In the genomic region with DNA sequence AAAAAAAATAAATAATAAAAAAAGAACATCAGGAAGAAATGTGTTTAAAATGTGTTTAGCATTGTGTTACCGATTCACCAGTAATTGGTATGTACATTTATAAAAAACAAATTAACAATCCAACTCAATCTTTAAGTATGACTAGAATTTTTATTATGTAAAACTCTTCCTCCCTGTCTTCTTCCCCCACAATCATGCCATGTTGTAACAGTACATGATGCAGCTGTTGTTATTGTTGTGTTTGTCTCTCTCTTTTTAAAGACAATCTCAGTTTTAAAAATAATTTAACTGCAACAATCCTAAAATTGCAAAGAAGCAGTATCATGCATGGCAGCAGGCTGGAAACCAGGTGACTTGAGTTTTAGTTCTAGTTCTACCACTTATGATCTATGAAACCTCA, we compare ENCODE assay signal across 24 cellular contexts.
"Had no signal": no experiment of that assay in that cellular context is flagged by ENCODE, and none has a peak within 500 bp of the region (broad histone marks: within the 10 kb centered on the region; RNA-seq: fewer than 3 reads in every experiment).

No MANE protein-coding gene starts in this region.

- ATAC-seq: mucosa of descending colon; naive thymus-derived CD4-positive, alpha-beta T cell; natural killer cell treated with Interleukin-12 subunit alpha and Interleukin-12 subunit beta and Interleukin-15 and Interleukin-18, amount 100 ng/mL, for 72 hours; right cardiac atrium; sciatic nerve; stimulated activated memory B cell treated with anti-CD40 and anti-IgM and Interleukin-4, amounts not matched to agents 10 μg/mL and 1 μg/mL and 100 μg/mL, for 72 hours; stimulated activated naive CD8-positive, alpha-beta T cell treated with anti-CD3 and anti-CD28 coated beads, Interleukin-15, amount 100 ng/mL, for 72 hours had no signal

- H3K27ac ChIP-seq: left ventricle myocardium inferior, ovary, prostate gland, spleen, tibial nerve, vagina had no signal

- DNase-seq: hypothalamus; immature natural killer cell; left ventricle myocardium inferior; mesendoderm; midbrain; mucosa of descending colon; naive thymus-derived CD4-positive, alpha-beta T cell; ovary; retina; right cardiac atrium; small intestine; spleen; stimulated activated CD4-positive, alpha-beta T cell treated with anti-CD3 and anti-CD28 coated beads, Interleukin-4, amount 100 ng/mL, for 24 hours; stimulated activated naive CD4-positive, alpha-beta T cell treated with Interleukin-2 at 50 U/mL for 16 hours; stimulated activated naive CD8-positive, alpha-beta T cell treated with anti-CD3 and anti-CD28 coated beads, Interleukin-15, amount 100 ng/mL, for 72 hours; substantia nigra had no signal

- H3K27me3 ChIP-seq: ovary, spleen, tibial nerve, vagina had no signal

- H3K36me3 ChIP-seq: left ventricle myocardium inferior, ovary, prostate gland, spleen, tibial nerve, vagina had no signal

- FAIRE-seq: islet of Langerhans, small intestine had no signal

- H3K4me3 ChIP-seq: left ventricle myocardium inferior, lung, mucosa of descending colon, ovary, prostate gland, spleen, tibial nerve, vagina had no signal

- H3K4me1 ChIP-seq: vagina had no signal

- H3K9me3 ChIP-seq: left ventricle myocardium inferior, mucosa of descending colon, ovary, prostate gland, spleen, tibial nerve, vagina had no signal
